1 cellular context compared by ENCODE assay signal in the genomic region with DNA sequence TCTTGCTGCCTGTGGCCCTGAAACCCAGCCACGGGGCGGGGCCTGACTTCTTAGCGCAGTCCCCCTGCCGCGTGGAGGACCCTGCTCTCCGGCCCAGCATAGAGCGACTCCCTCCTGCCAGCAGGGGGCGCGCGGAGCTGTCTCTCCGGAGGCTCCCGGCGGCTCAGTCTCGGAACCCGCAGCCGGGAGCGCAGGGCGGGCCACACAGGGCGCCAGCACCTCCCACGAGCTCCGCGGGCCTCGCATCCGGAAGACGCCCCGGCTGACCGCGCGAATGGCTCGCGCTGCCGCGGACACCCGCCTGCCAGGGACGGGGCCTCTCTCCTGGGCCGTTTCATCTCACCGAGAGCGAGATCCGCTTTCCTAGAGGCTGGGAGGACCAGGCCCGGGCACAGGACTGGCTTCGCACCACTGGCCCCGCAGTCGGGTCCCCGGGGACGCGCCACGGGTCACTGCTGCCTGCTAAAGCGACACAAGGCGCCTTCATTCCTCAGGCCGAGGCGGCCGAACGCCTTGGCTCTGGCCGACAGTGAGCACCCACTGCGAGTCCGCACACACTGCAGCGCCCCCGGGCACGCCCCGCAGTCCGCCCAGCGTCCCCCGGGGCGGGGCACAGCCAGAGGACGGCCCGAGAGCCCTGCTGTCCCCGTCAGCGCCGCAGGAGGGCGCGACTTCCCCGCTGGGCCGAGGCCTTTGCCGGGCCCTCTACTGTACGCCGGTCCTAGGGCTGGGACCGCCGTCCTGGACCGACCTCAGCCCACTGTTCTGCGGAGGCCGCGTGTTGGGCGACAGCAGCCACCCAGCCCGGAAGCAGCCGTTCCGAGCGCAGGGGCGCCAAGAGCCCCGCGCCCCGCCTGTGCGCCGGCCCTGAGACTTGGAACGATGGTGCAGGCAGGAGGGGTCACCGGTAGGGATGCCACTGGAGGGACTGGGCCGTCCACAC.
A peak's percentile ranks its signal among the peaks of the same experiment; 100 is the strongest.
TF ChIP-seq lines count a peak whose summit lies in the region.

No MANE protein-coding gene starts in this region.

TF ChIP-seq in HepG2, 621 proteins besides CTCF, POLR2A, EP300 and RAD21 (continued from another document and continues in another):
- TF ChIP-seq, protein P1, sequence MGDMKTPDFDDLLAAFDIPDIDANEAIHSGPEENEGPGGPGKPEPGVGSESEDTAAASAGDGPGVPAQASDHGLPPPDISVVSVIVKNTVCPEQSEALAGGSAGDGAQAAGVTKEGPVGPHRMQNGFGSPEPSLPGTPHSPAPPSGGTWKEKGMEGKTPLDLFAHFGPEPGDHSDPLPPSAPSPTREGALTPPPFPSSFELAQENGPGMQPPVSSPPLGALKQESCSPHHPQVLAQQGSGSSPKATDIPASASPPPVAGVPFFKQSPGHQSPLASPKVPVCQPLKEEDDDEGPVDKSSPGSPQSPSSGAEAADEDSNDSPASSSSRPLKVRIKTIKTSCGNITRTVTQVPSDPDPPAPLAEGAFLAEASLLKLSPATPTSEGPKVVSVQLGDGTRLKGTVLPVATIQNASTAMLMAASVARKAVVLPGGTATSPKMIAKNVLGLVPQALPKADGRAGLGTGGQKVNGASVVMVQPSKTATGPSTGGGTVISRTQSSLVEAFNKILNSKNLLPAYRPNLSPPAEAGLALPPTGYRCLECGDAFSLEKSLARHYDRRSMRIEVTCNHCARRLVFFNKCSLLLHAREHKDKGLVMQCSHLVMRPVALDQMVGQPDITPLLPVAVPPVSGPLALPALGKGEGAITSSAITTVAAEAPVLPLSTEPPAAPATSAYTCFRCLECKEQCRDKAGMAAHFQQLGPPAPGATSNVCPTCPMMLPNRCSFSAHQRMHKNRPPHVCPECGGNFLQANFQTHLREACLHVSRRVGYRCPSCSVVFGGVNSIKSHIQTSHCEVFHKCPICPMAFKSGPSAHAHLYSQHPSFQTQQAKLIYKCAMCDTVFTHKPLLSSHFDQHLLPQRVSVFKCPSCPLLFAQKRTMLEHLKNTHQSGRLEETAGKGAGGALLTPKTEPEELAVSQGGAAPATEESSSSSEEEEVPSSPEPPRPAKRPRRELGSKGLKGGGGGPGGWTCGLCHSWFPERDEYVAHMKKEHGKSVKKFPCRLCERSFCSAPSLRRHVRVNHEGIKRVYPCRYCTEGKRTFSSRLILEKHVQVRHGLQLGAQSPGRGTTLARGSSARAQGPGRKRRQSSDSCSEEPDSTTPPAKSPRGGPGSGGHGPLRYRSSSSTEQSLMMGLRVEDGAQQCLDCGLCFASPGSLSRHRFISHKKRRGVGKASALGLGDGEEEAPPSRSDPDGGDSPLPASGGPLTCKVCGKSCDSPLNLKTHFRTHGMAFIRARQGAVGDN (CRISPR knock-in tag; IDR thresholded peaks at IDR 0.05) = peak; percentile 91
- TF ChIP-seq PAWR (CRISPR knock-in tag; IDR thresholded peaks at IDR 0.05; ENCODE audit: borderline replicate concordance) = no peak
- no peak for TF ChIP-seq ZFYVE20 (CRISPR knock-in tag; IDR thresholded peaks at IDR 0.05; ENCODE audit: borderline replicate concordance, low read depth)
- TF ChIP-seq, protein P2, sequence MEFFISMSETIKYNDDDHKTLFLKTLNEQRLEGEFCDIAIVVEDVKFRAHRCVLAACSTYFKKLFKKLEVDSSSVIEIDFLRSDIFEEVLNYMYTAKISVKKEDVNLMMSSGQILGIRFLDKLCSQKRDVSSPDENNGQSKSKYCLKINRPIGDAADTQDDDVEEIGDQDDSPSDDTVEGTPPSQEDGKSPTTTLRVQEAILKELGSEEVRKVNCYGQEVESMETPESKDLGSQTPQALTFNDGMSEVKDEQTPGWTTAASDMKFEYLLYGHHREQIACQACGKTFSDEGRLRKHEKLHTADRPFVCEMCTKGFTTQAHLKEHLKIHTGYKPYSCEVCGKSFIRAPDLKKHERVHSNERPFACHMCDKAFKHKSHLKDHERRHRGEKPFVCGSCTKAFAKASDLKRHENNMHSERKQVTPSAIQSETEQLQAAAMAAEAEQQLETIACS (CRISPR knock-in tag; IDR thresholded peaks at IDR 0.05) = peak; percentile 16; the same call in 1 of the 2 replicates
- peak; percentile 55; the same call in 1 of the 2 replicates for TF ChIP-seq ZSCAN20 (CRISPR knock-in tag; IDR thresholded peaks at IDR 0.05; ENCODE audit: borderline replicate concordance)
- TF ChIP-seq, protein P3, sequence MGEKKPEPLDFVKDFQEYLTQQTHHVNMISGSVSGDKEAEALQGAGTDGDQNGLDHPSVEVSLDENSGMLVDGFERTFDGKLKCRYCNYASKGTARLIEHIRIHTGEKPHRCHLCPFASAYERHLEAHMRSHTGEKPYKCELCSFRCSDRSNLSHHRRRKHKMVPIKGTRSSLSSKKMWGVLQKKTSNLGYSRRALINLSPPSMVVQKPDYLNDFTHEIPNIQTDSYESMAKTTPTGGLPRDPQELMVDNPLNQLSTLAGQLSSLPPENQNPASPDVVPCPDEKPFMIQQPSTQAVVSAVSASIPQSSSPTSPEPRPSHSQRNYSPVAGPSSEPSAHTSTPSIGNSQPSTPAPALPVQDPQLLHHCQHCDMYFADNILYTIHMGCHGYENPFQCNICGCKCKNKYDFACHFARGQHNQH (CRISPR knock-in tag; IDR thresholded peaks at IDR 0.05) = 0 out of 2 replicates have a peak, but pooled peaks have one; percentile 45
- TF ChIP-seq ZNF577 (CRISPR knock-in tag; IDR thresholded peaks at IDR 0.05; ENCODE audit: borderline replicate concordance, low read depth) = no peak
- TF ChIP-seq HOXD1 (CRISPR knock-in tag; IDR thresholded peaks at IDR 0.05) = peak; percentile 67; the same call in 1 of the 2 replicates
- TF ChIP-seq HMGA1 (CRISPR knock-in tag; conservative IDR thresholded peaks at IDR 0.05) = no peak
- TF ChIP-seq PHF5A (CRISPR knock-in tag; IDR thresholded peaks at IDR 0.05; ENCODE audit: low read depth, unreplicated experiment) = peak; percentile 29
- no peak for TF ChIP-seq SP140L (CRISPR knock-in tag; IDR thresholded peaks at IDR 0.05; ENCODE audit: borderline replicate concordance)
- TF ChIP-seq ZNF235 (CRISPR knock-in tag; IDR thresholded peaks at IDR 0.05; ENCODE audit: borderline replicate concordance) = peak; percentile 43; the same call in 1 of the 2 replicates
- no peak for TF ChIP-seq ZNF564 (CRISPR knock-in tag; IDR thresholded peaks at IDR 0.05)
- no peak for TF ChIP-seq CREB1 (IDR thresholded peaks at IDR 0.05)
- TF ChIP-seq CREB1 (CRISPR knock-in tag; IDR thresholded peaks at IDR 0.05) = no peak
- TF ChIP-seq ZFP1 (CRISPR knock-in tag; IDR thresholded peaks at IDR 0.05) = no peak
- peak; percentile 32; the same call in 1 of the 2 replicates for TF ChIP-seq TOE1 (CRISPR knock-in tag; IDR thresholded peaks at IDR 0.05)
- 0 out of 2 replicates have a peak, but pooled peaks have one; percentile 24 for TF ChIP-seq NCOA2 (CRISPR knock-in tag; IDR thresholded peaks at IDR 0.05)
- TF ChIP-seq, protein P4, sequence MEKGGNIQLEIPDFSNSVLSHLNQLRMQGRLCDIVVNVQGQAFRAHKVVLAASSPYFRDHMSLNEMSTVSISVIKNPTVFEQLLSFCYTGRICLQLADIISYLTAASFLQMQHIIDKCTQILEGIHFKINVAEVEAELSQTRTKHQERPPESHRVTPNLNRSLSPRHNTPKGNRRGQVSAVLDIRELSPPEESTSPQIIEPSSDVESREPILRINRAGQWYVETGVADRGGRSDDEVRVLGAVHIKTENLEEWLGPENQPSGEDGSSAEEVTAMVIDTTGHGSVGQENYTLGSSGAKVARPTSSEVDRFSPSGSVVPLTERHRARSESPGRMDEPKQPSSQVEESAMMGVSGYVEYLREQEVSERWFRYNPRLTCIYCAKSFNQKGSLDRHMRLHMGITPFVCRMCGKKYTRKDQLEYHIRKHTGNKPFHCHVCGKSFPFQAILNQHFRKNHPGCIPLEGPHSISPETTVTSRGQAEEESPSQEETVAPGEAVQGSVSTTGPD (CRISPR knock-in tag; IDR thresholded peaks at IDR 0.05) = no peak
- peak; percentile 100 for TF ChIP-seq MTF2 (CRISPR knock-in tag; IDR thresholded peaks at IDR 0.05; ENCODE audit: borderline replicate concordance)
- TF ChIP-seq TMF1 (CRISPR knock-in tag; IDR thresholded peaks at IDR 0.05; ENCODE audit: low read depth) = peak; percentile 73; the same call in 1 of the 2 replicates
- TF ChIP-seq RXRA (CRISPR knock-in tag; IDR thresholded peaks at IDR 0.05) = peak; percentile 18; the same call in 1 of the 2 replicates
- TF ChIP-seq ZNF530 (CRISPR knock-in tag; IDR thresholded peaks at IDR 0.05; ENCODE audit: low read depth) = no peak; the same call in 1 of the 2 replicates
- peak; percentile 90; the same call in 1 of the 2 replicates for TF ChIP-seq DNMT1 (CRISPR knock-in tag; IDR thresholded peaks at IDR 0.05)
- TF ChIP-seq STAG1 (CRISPR knock-in tag; IDR thresholded peaks at IDR 0.05) = peak; percentile 96
- TF ChIP-seq ZFP41 (CRISPR knock-in tag; IDR thresholded peaks at IDR 0.05; ENCODE audit: borderline replicate concordance) = no peak
- 0 out of 2 replicates have a peak, but pooled peaks have one; percentile 7 for TF ChIP-seq MIER3 (CRISPR knock-in tag; IDR thresholded peaks at IDR 0.05; ENCODE audit: borderline replicate concordance)
- TF ChIP-seq ZNF709 (CRISPR knock-in tag; IDR thresholded peaks at IDR 0.05) = peak; percentile 93
- TF ChIP-seq NCOA5 (CRISPR knock-in tag; IDR thresholded peaks at IDR 0.05) = no peak
- TF ChIP-seq DR1 (CRISPR knock-in tag; IDR thresholded peaks at IDR 0.05) = peak; percentile 79
- TF ChIP-seq ZNF569 (CRISPR knock-in tag; IDR thresholded peaks at IDR 0.05; ENCODE audit: borderline replicate concordance) = peak; percentile 83; the same call in 1 of the 2 replicates
- no peak for TF ChIP-seq ZFP36L2 (CRISPR knock-in tag; IDR thresholded peaks at IDR 0.05)
- peak; percentile 81; the same call in 1 of the 2 replicates for TF ChIP-seq ZNF337 (CRISPR knock-in tag; IDR thresholded peaks at IDR 0.05; ENCODE audit: borderline replicate concordance, low read depth)
- no peak for TF ChIP-seq RBAK (CRISPR knock-in tag; IDR thresholded peaks at IDR 0.05)
- peak; percentile 61; the same call in 1 of the 2 replicates for TF ChIP-seq ZNF333 (CRISPR knock-in tag; IDR thresholded peaks at IDR 0.05; ENCODE audit: borderline replicate concordance)
- TF ChIP-seq ZNF460 (CRISPR knock-in tag; IDR thresholded peaks at IDR 0.05; ENCODE audit: borderline replicate concordance) = no peak
- TF ChIP-seq, protein P5, sequence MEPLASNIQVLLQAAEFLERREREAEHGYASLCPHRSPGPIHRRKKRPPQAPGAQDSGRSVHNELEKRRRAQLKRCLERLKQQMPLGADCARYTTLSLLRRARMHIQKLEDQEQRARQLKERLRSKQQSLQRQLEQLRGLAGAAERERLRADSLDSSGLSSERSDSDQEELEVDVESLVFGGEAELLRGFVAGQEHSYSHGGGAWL (CRISPR knock-in tag; IDR thresholded peaks at IDR 0.05) = no peak; the same call in 1 of the 2 replicates
- TF ChIP-seq, protein P6, sequence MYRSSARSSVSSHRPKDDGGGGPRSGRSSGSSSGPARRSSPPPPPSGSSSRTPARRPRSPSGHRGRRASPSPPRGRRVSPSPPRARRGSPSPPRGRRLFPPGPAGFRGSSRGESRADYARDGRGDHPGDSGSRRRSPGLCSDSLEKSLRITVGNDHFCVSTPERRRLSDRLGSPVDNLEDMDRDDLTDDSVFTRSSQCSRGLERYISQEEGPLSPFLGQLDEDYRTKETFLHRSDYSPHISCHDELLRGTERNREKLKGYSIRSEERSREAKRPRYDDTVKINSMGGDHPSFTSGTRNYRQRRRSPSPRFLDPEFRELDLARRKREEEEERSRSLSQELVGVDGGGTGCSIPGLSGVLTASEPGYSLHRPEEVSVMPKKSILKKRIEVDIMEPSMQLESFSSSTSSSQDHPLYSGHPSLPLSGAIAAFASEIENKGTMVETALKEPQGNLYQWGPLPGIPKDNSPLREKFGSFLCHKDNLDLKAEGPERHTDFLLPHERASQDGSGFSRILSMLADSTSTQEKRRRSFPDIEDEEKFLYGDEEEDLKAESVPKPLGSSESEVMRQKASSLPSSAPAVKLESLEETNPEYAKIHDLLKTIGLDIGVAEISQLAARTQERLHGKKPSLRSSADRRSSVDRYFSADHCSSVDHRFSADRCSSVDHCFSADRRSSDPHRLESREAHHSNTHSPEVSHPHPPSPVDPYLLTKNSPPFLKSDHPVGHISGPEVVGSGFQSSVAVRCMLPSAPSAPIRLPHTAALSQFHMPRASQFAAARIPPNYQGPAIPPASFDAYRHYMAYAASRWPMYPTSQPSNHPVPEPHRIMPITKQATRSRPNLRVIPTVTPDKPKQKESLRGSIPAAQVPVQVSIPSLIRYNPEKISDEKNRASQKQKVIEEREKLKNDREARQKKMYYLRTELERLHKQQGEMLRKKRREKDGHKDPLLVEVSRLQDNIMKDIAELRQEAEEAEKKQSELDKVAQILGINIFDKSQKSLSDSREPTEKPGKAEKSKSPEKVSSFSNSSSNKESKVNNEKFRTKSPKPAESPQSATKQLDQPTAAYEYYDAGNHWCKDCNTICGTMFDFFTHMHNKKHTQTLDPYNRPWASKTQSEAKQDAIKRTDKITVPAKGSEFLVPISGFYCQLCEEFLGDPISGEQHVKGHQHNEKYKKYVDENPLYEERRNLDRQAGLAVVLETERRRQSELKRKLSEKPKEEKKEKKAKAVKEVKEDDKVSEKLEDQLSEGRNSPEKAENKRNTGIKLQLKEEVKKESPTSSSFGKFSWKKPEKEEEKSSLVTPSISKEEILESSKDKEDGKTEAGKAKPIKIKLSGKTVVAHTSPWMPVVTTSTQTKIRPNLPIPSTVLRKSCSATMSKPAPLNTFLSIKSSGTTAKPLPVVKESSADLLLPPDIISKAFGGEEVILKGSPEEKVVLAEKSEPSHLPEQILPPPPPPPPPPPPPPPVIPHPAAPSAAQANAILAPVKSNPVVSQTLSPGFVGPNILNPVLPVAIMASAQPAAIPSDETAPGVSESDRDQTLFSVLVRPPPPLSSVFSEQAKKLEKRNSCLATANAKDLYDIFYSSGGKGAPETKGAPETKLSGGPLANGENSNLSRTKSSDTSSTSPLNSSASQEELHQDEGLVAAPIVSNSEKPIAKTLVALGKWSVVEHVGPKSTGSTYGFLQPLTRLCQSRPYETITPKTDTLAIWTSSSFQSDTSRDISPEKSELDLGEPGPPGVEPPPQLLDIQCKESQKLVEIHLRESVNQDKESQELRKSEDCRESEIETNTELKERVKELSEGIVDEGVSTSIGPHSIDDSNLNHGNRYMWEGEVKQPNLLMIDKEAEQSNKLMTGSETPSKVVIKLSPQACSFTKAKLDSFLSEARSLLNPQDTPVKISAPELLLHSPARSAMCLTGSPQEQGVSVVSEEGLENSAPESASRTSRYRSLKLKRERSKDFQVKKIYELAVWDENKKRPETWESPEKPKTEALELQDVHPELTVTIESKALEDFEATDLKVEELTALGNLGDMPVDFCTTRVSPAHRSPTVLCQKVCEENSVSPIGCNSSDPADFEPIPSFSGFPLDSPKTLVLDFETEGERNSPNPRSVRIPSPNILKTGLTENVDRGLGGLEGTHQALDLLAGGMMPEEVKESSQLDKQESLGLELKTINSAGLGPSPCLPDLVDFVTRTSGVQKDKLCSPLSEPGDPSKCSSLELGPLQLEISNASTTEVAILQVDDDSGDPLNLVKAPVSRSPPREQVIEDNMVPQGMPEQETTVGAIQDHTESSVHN (CRISPR knock-in tag; IDR thresholded peaks at IDR 0.05) = no peak
- TF ChIP-seq, protein P7, sequence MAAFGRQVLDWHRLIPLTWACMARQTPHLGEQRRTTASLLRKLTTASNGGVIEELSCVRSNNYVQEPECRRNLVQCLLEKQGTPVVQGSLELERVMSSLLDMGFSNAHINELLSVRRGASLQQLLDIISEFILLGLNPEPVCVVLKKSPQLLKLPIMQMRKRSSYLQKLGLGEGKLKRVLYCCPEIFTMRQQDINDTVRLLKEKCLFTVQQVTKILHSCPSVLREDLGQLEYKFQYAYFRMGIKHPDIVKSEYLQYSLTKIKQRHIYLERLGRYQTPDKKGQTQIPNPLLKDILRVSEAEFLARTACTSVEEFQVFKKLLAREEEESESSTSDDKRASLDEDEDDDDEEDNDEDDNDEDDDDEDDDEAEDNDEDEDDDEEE (CRISPR knock-in tag; IDR thresholded peaks at IDR 0.05) = peak; percentile 80
- no peak for TF ChIP-seq ATF1 (CRISPR knock-in tag; IDR thresholded peaks at IDR 0.05)
- TF ChIP-seq ZNF343 (CRISPR knock-in tag; IDR thresholded peaks at IDR 0.05) = no peak
- no peak; the same call in 1 of the 2 replicates for TF ChIP-seq ZNF766 (CRISPR knock-in tag; IDR thresholded peaks at IDR 0.05; ENCODE audit: borderline replicate concordance)
